Comparison of ENCODE assay signal across 22 cellular contexts in the genomic region with DNA sequence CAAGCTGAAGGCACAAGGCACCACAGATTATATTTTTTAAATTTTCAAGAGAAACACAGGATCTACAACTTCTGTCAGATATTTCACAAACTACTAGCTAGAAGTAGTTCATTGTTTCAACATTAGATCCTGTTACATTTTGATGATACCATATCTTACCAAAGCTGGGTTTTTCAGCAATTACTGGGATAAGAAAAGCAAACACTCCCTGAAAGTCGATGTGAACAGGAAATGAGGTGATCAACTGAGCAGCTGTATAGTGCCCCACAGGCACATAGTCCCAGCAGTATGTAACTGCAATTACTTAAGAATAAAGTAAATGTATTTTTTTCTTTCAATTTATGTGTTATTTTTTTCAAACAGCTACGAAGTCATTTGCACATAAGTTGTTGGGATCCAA.
A peak's percentile ranks its signal among the peaks of the same experiment; 100 is the strongest.
DNase-seq lines count a peak whose midpoint lies in the region; TF ChIP-seq lines count a peak whose summit lies in the region.
"Had no signal": no experiment of that assay in that cellular context is flagged by ENCODE, and none has a peak within 500 bp of the region (broad histone marks: within the 10 kb centered on the region; RNA-seq: fewer than 3 reads in every experiment).

No MANE protein-coding gene starts in this region.

- H3K27me3 ChIP-seq in mammary epithelial cell (ENCODE audit: insufficient read depth, low read length), result no peaks in the 10 kb centered on the region
- no peaks in the 10 kb centered on the region for H3K27me3 ChIP-seq in osteoblast (ENCODE audit: insufficient read depth, low read length)
- H3K27me3 ChIP-seq: uterus had no signal

- WGBS in mammary epithelial cell (ENCODE audit: low coverage, missing lambda C conversion rate), result 12% methylated on average over 2 of the region's 2 CpGs

- H3K9me3 ChIP-seq in HEK293 (ENCODE audit: control insufficient read depth, insufficient read depth, low read depth, low read length), result no peaks in the 10 kb centered on the region
- H3K9me3 ChIP-seq in mammary epithelial cell (replicated peaks; ENCODE audit: insufficient read depth, low read length), result no peaks in the 10 kb centered on the region
- H3K9me3 ChIP-seq in osteoblast (ENCODE audit: low read depth, low read length), result no peaks in the 10 kb centered on the region
- H3K9me3 ChIP-seq: mucosa of descending colon, uterus had no signal

- H4K20me1 ChIP-seq in mammary epithelial cell (ENCODE audit: insufficient read depth, low read length) (no peaks in the 10 kb centered on the region), osteoblast (ENCODE audit: insufficient read depth, low read length) (no peaks in the 10 kb centered on the region)

- POLR2A ChIA-PET in HEK293 (lab: Yijun Ruan, JAX), result interaction anchor here (1.0 kb wide), 1 partner anchor 26 kb away, joined by 3 read pairs; no protein-coding TSS in a partner anchor

- H3K9ac ChIP-seq in mammary epithelial cell (ENCODE audit: insufficient read depth, low read length), result no peak overlapping the region

- peak overlapping the region; percentile 30 for H2AFZ ChIP-seq in mammary epithelial cell (ENCODE audit: low read depth, low read length)
- H2AFZ ChIP-seq in osteoblast (ENCODE audit: low read length), result no peak overlapping the region

- peak; percentile 85 for DNase-seq in NCI-H226
- DNase-seq in mammary epithelial cell, result peak; percentile 49
- DNase-seq in osteoblast (ENCODE audit: insufficient read length, low spot score, missing footprints), result no peak
- DNase-seq in NAMALWA (ENCODE audit: low spot score), result no peak
- DNase-seq in NCI-H1436 (lab: John Stamatoyannopoulos, UW), result no peak
- no peak for DNase-seq in NCI-H2081 treated with DMSO at 0.1 percent for 48 hours (lab: John Stamatoyannopoulos, UW)
- DNase-seq: activated CD4-positive, CD25-positive, alpha-beta regulatory T cell treated with anti-CD3 and anti-CD28 coated beads, Interleukin-2, amount 50 U/mL, for 72 hours; activated CD8-positive, alpha-beta memory T cell treated with anti-CD3 and anti-CD28 coated beads for 24 hours; activated naive CD4-positive, alpha-beta T cell treated with Interleukin-2 at 50 U/mL for 16 hours; activated T-cell treated with anti-CD3 and anti-CD28 coated beads, Interleukin-2, amount 50 U/mL, for 24 hours; CD8-positive, alpha-beta T cell; effector CD4-positive, alpha-beta T cell; islet precursor cell; KG1; mucosa of descending colon; NCI-H2107; NCI-H524 treated with DMSO at 0.1 percent for 48 hours; Right ventricle myocardium superior; T-cell; uterus had no signal

- no TSS peak for BruUV-seq in mammary epithelial cell (replicated peaks; lab: Mats Ljungman, UMichigan)

- intact Hi-C loops in mammary epithelial cell (cut with micrococcal nuclease), result no loop called here

- in situ Hi-C loops in mammary epithelial cell (cut with MboI; ENCODE audit: low sequenced_read_pairs in 2 of 2), result no loop called here

- no peak overlapping the region for H3K4me3 ChIP-seq in HEK293 (ENCODE audit: low read depth, low read length)
- H3K4me3 ChIP-seq in mammary epithelial cell (replicated peaks in 1 of 3; ENCODE audit: insufficient read depth in 1 of 3, low read depth in 2 of 3, low read length in 3 of 3), result no peak overlapping the region
- H3K4me3 ChIP-seq in osteoblast (ENCODE audit: insufficient read depth, low read length), result no peak overlapping the region
- H3K4me3 ChIP-seq: GM12878, mucosa of descending colon, uterus had no signal

- no peaks in the 10 kb centered on the region for H3K79me2 ChIP-seq in mammary epithelial cell (ENCODE audit: insufficient read depth, low read length)
- H3K79me2 ChIP-seq in osteoblast (ENCODE audit: insufficient read depth, low read length), result no peaks in the 10 kb centered on the region

- H3K27ac ChIP-seq in HEK293 (ENCODE audit: extremely low read depth, low read depth, low read length), result no peak overlapping the region
- H3K27ac ChIP-seq in mammary epithelial cell (ENCODE audit: insufficient read depth, low read depth, low read length), result no peak overlapping the region
- peak overlapping the region; percentile 60 for H3K27ac ChIP-seq in osteoblast (ENCODE audit: low read depth, low read length)
- H3K27ac ChIP-seq: uterus had no signal

- H3K36me3 ChIP-seq in HEK293 (ENCODE audit: control insufficient read depth in 2 of 2, insufficient read depth in 1 of 2, low read length in 2 of 2) (no peaks in the 10 kb centered on the region), mammary epithelial cell (ENCODE audit: insufficient read depth, low read length) (no peaks in the 10 kb centered on the region), osteoblast (ENCODE audit: insufficient read depth, low read length) (no peaks in the 10 kb centered on the region)
- H3K36me3 ChIP-seq: uterus had no signal

- dilution Hi-C loops in mammary epithelial cell (cut with HindIII; ENCODE audit: low sequenced_read_pairs), result no loop called here

- CTCF ChIA-PET in HEK293 (lab: Yijun Ruan, JAX) (interaction anchor here (0.6 to 2.5 kb wide), 2 partner anchors 24 to 101 kb away, joined by 4 to 9 read pairs; no protein-coding TSS in a partner anchor), mammary epithelial cell (lab: Charles Lee; ENCODE audit: low non-redundant PET) (no interaction called here)

- TF ChIP-seq CTCF in HEK293 (tag by site-specific recombination; IDR thresholded peaks at IDR 0.05), result no peak
- TF ChIP-seq CTCF in mammary epithelial cell (conservative IDR thresholded peaks at IDR 0.05 in 1 of 2, IDR thresholded peaks at IDR 0.05 in 1 of 2; ENCODE audit: extremely low read depth in 1 of 2, insufficient read depth in 1 of 2, low read depth in 1 of 2, low read length in 2 of 2), result no peak
- TF ChIP-seq CTCF in osteoblast (IDR thresholded peaks at IDR 0.05; ENCODE audit: extremely low read depth, low read depth, low read length), result no peak

- H3K4me1 ChIP-seq in HEK293 (ENCODE audit: control insufficient read depth, insufficient read depth, low read length), result no peaks in the 10 kb centered on the region
- no peaks in the 10 kb centered on the region for H3K4me1 ChIP-seq in mammary epithelial cell (ENCODE audit: insufficient read depth, low read length)
- H3K4me1 ChIP-seq in osteoblast (ENCODE audit: insufficient read depth, low read length), result no peaks in the 10 kb centered on the region
- H3K4me1 ChIP-seq: uterus had no signal

- H3K4me2 ChIP-seq in mammary epithelial cell (ENCODE audit: insufficient read depth, low read depth, low read length), result peak overlapping the region; percentile 24
- no peak overlapping the region for H3K4me2 ChIP-seq in osteoblast (ENCODE audit: insufficient read depth, low read length)

TF ChIP-seq in HEK293, 187 proteins besides CTCF, POLR2A, EP300 and RAD21:
- TF ChIP-seq FEZF1 (tag by site-specific recombination; IDR thresholded peaks at IDR 0.05) (peak; percentile 65; the same call in 1 of the 2 replicates), ZNF560 (tag by site-specific recombination; IDR thresholded peaks at IDR 0.05; ENCODE audit: borderline replicate concordance) (no peak), MZF1 (tag by site-specific recombination; IDR thresholded peaks at IDR 0.05; ENCODE audit: borderline replicate concordance) (no peak), TRIM28 (IDR thresholded peaks at IDR 0.05; ENCODE audit: borderline replicate concordance, low read length) (peak; percentile 27; the same call in 1 of the 2 replicates), ZIC2 (tag by site-specific recombination; IDR thresholded peaks at IDR 0.05) (no peak)

Comparison
In these comparisons a context has a peak if more than half of its experiments do, and no peak if none do; other contexts are left out.
1. DNase-seq: peak in NCI-H226 (single experiment) and mammary epithelial cell (single experiment); none in osteoblast (single experiment), NAMALWA (single experiment), NCI-H1436 (single experiment) and NCI-H2081 treated with DMSO at 0.1 percent for 48 hours (single experiment).